ENCODE assay signal across 9 cellular contexts in the genomic region with DNA sequence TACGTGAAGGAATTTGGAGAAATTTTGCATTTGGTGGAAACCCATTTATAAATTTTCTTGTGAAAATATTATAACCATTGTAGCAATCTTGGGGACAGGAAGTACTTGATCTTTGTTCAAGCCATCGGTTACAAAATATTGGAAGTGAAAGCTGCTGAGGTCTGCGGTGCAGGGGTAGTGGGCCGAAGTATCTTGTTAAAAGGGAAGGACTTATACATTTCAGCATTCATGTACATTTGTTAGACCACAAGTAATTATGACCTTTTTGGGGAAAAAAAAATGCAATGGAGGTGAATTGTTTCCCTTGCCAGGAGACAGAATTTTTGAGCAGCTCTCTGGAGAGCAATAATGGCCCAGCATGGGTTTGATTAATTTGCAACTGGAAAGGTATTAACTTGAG.
DNase-seq lines count a peak whose midpoint lies in the region; ATAC-seq, FAIRE-seq and TF ChIP-seq lines count a peak whose summit lies in the region.
"Had no signal": no experiment of that assay in that cellular context is flagged by ENCODE, and none has a peak within 500 bp of the region (broad histone marks: within the 10 kb centered on the region; RNA-seq: fewer than 3 reads in every experiment).

No MANE protein-coding gene starts in this region.

- peak in 1 of 2 donors; percentile 39 for DNase-seq in left lung
- DNase-seq in nucleus accumbens (lab: John Stamatoyannopoulos, UW) = no peak
- no peak for DNase-seq in RKO (ENCODE audit: low spot score)
- no peak for DNase-seq in NCI-H524 treated with DMSO at 0.1 percent for 48 hours (lab: John Stamatoyannopoulos, UW)
- no peak for DNase-seq in RCC 7860 (ENCODE audit: low spot score)
- DNase-seq: left ventricle myocardium superior had no signal

- peaks cover 0 to 9% of the 10 kb centered on the region in 2 donors for H3K4me1 ChIP-seq in left lung

- intact Hi-C loops in left lung (cut with DNase I) = no loop called here

- no peak for FAIRE-seq in RCC 7860 (lab: Jason Lieb, UNC)

- H3K36me3 ChIP-seq in left lung = no peaks in the 10 kb centered on the region

- no peak for TF ChIP-seq CTCF in left lung (IDR thresholded peaks at IDR 0.05)

- H3K27me3 ChIP-seq in left lung = peaks cover 0 to 66% of the 10 kb centered on the region in 2 donors

- H3K9me3 ChIP-seq in left lung = no peaks in the 10 kb centered on the region

- ATAC-seq in GM19023 (IDR thresholded peaks at IDR 0.05; ENCODE audit: unreplicated experiment) = peak; percentile 96
- ATAC-seq in HG02588 (IDR thresholded peaks at IDR 0.05; ENCODE audit: unreplicated experiment) = peak; percentile 95
- peak; percentile 88 for ATAC-seq in HG03521 (IDR thresholded peaks at IDR 0.05; ENCODE audit: unreplicated experiment)
- ATAC-seq in left lung = peak; percentile 44
- ATAC-seq: left ventricle myocardium superior had no signal

- no peak overlapping the region for H3K27ac ChIP-seq in left lung

- no peak overlapping the region for H3K4me3 ChIP-seq in left lung

Comparison
In these comparisons a context has a peak if more than half of its experiments do, and no peak if none do; other contexts are left out.
1. ATAC-seq: peak in every context shown above with its lines; median percentile 96 in GM19023; 95 in HG02588; 88 in HG03521; 44 in left lung.